In genomic region chr9:89179920-89180667, GRCh38 we compare ENCODE assay signal across 7 cellular contexts. TPM values are rescaled to one million over a fixed set of nuclear protein-coding genes. Genes with fewer than 3 reads are reported as not detected.
DNase-seq lines count a peak whose midpoint lies in the region; ATAC-seq and TF ChIP-seq lines count a peak whose summit lies in the region.

No MANE protein-coding gene starts in this region.

- peak overlapping the region; percentile 60 for H3K4me3 ChIP-seq in choroid plexus epithelial cell (ENCODE audit: low read depth, low read length)
- peak overlapping the region; percentile 4 to 63 (median 46) for H3K4me3 ChIP-seq in gastrocnemius medialis

- peak overlapping the region; percentile 28 to 79 (median 56) for H3K4me3 Mint-ChIP-seq in immature natural killer cell

- intact Hi-C loops in gastrocnemius medialis (cut with DNase I; ENCODE audit: low total_unique reads), result no loop called here

- H3K27me3 Mint-ChIP-seq in immature natural killer cell (ENCODE audit: low read depth in 3 of 3), result peaks cover 17 to 36% (median 18%) of the 10 kb centered on the region in 3 donors

- H3K9me3 Mint-ChIP-seq in immature natural killer cell, result peaks cover 0 to 2% (median 0%) of the 10 kb centered on the region in 6 donors

- DNase-seq in NCI-H1694 (lab: John Stamatoyannopoulos, UW) (peak; percentile 93), T1000 (lab: John Stamatoyannopoulos, UW) (peak; percentile 81), choroid plexus epithelial cell (ENCODE audit: low read depth) (peak; percentile 98), immature natural killer cell (no peak), gastrocnemius medialis (peak; percentile 65 to 79)

- H3K27ac ChIP-seq in gastrocnemius medialis, result peak overlapping the region in 3 of 4 donors; percentile 27 to 58 (median 44)

- peaks cover 24 to 32% (median 26%) of the 10 kb centered on the region in 3 donors for H3K27me3 ChIP-seq in gastrocnemius medialis

- peaks cover 18 to 28% of the 10 kb centered on the region in 2 donors for H3K4me1 ChIP-seq in gastrocnemius medialis

- in situ Hi-C loops in gastrocnemius medialis (cut with MboI; ENCODE audit: low sequenced_read_pairs in 4 of 4), result no loop called here

- peaks cover 15 to 18% of the 10 kb centered on the region in 2 donors for H3K4me1 Mint-ChIP-seq in immature natural killer cell

- H3K27ac Mint-ChIP-seq in immature natural killer cell, result peak overlapping the region in 1 of 6 donors; percentile 18

- peaks cover 0 to 3% (median 0%) of the 10 kb centered on the region in 3 donors for H3K36me3 Mint-ChIP-seq in immature natural killer cell

- peak in 1 of 2 donors; percentile 12 for TF ChIP-seq POLR2A in gastrocnemius medialis (IDR thresholded peaks at IDR 0.05)

- H3K36me3 ChIP-seq in gastrocnemius medialis, result no peaks in the 10 kb centered on the region

- ATAC-seq in GM18907 (IDR thresholded peaks at IDR 0.05; ENCODE audit: unreplicated experiment) (peak; percentile 65), gastrocnemius medialis (peak; percentile 90), HG02852 (IDR thresholded peaks at IDR 0.05; ENCODE audit: unreplicated experiment) (no peak)

- no peak for TF ChIP-seq CTCF in choroid plexus epithelial cell (conservative IDR thresholded peaks at IDR 0.05; ENCODE audit: low read depth, low read length)
- no peak for TF ChIP-seq CTCF in gastrocnemius medialis (IDR thresholded peaks at IDR 0.05 in 4 of 5, conservative IDR thresholded peaks at IDR 0.05 in 1 of 5)

- H3K9me3 ChIP-seq in gastrocnemius medialis, result no peaks in the 10 kb centered on the region

RNA-seq across cellular contexts. Expression of gene SHC3, which starts 1.5 kb away (rescaled TPM):
- not detected for polyA plus RNA-seq in immature natural killer cell
- under 1 TPM in 3 of 4 donors, not detected in 1; 0.09 to 0.29 (median 0.15) TPM for total RNA-seq in gastrocnemius medialis

Comparison
In these comparisons a context has a peak if more than half of its experiments do, and no peak if none do; other contexts are left out.
1. DNase-seq: peak in NCI-H1694 (single experiment), T1000 (single experiment), choroid plexus epithelial cell (single experiment) and gastrocnemius medialis (2 of 2); none in immature natural killer cell (0 of 3).